19 cellular contexts compared by ENCODE assay signal in genomic region chr17:54991567-54991966, GRCh38. TPM values are rescaled to one million over a fixed set of nuclear protein-coding genes. Genes with fewer than 3 reads are reported as not detected.
DNase-seq lines count a peak whose midpoint lies in the region; ATAC-seq, FAIRE-seq and TF ChIP-seq lines count a peak whose summit lies in the region.
"Had no signal": no experiment of that assay in that cellular context is flagged by ENCODE, and none has a peak within 500 bp of the region (broad histone marks: within the 10 kb centered on the region; RNA-seq: fewer than 3 reads in every experiment).

No MANE protein-coding gene starts in this region.

- no peaks in the 10 kb centered on the region for H3K27me3 ChIP-seq in small intestine (ENCODE audit: control insufficient read depth in 2 of 2, insufficient read depth in 2 of 2, low read length in 2 of 2)

- 92 to 98% (median 95%) methylated on average over 1 of the region's 1 CpG for WGBS in small intestine, 3 donors

- no peak overlapping the region for H3K27ac Mint-ChIP-seq in WTC11
- H3K27ac Mint-ChIP-seq: CD4-positive, alpha-beta memory T cell; HFFc6 had no signal

- H3K36me3 Mint-ChIP-seq in WTC11 = no peaks in the 10 kb centered on the region

- no peak for ATAC-seq in WTC11
- no peak for ATAC-seq in HG02884 (IDR thresholded peaks at IDR 0.05; ENCODE audit: unreplicated experiment)

- H3K4me1 Mint-ChIP-seq in WTC11 = 0 out of 2 replicates have a peak, but pooled peaks cover 2% of the 10 kb centered on the region
- H3K4me1 Mint-ChIP-seq: CD4-positive, alpha-beta memory T cell had no signal

- DNase-seq in WTC11 (ENCODE audit: low spot score) = no peak
- no peak for DNase-seq in frontal cortex (ENCODE audit: low spot score in 2 of 2)
- no peak for DNase-seq in small intestine
- no peak for DNase-seq in cortex of kidney (lab: John Stamatoyannopoulos, UW)
- no peak for DNase-seq in activated CD4-positive, alpha-beta T cell treated with anti-CD3 and anti-CD28 coated beads for 48 hours
- DNase-seq: 8988T; C1 segment of cervical spinal cord; Calu3; CD4-positive, alpha-beta memory T cell; COR-L47; DMS53; DMS79 treated with DMSO at 0.1 percent for 48 hours; GOT3; HFFc6 had no signal

- H3K36me3 ChIP-seq in small intestine (ENCODE audit: control insufficient read depth in 2 of 2, insufficient read depth in 2 of 2, low read length in 2 of 2) = no peaks in the 10 kb centered on the region

- TF ChIP-seq CTCF in WTC11 (IDR thresholded peaks at IDR 0.05) = no peak

- H3K4me3 Mint-ChIP-seq in WTC11 = no peak overlapping the region
- H3K4me3 Mint-ChIP-seq: CD4-positive, alpha-beta memory T cell; HFFc6 had no signal

- H3K4me3 ChIP-seq in small intestine (ENCODE audit: low read depth in 1 of 2, low read length in 2 of 2) = no peak overlapping the region
- H3K4me3 ChIP-seq: HAP-1 had no signal

- H3K4me1 ChIP-seq in small intestine (ENCODE audit: control insufficient read depth in 2 of 2, insufficient read depth in 1 of 2, low read depth in 1 of 2, low read length in 1 of 2) = no peaks in the 10 kb centered on the region
- H3K4me1 ChIP-seq: HAP-1 had no signal

- H3K27ac ChIP-seq in small intestine (ENCODE audit: low read depth in 1 of 2, low read length in 1 of 2) = no peak overlapping the region

- no peaks in the 10 kb centered on the region for H3K9me3 ChIP-seq in small intestine (ENCODE audit: control insufficient read depth, low read depth)
- H3K9me3 ChIP-seq: HAP-1 had no signal

- CTCF ChIA-PET in WTC11 (lab: Charles Lee) = interaction anchor here (1.3 to 3.7 kb wide), 2 partner anchors 14 to 247 kb away, joined by 3 to 38 read pairs; no protein-coding TSS in a partner anchor

- H3K9me3 Mint-ChIP-seq in WTC11 = no peaks in the 10 kb centered on the region
- H3K9me3 Mint-ChIP-seq: CD4-positive, alpha-beta memory T cell; HFFc6 had no signal

- H3K27me3 Mint-ChIP-seq in WTC11 (ENCODE audit: low read depth) = no peaks in the 10 kb centered on the region
- H3K27me3 Mint-ChIP-seq: CD4-positive, alpha-beta memory T cell had no signal

- POLR2A ChIA-PET in WTC11 (lab: Charles Lee) = no interaction called here

- FAIRE-seq in G401.6 (lab: Jason Lieb, UNC) (peak; percentile 94), frontal cortex (lab: Jason Lieb, UNC) (peak; percentile 88), small intestine (lab: Jason Lieb, UNC) (peak; percentile 81)
- FAIRE-seq: GM12892, H54 had no signal

TF ChIP-seq in WTC11, 78 proteins besides CTCF, POLR2A, EP300 and RAD21:
- peak; percentile 91 for TF ChIP-seq HMGA2 (CRISPR knock-in tag; IDR thresholded peaks at IDR 0.05)
- no peak for TF ChIP-seq JAZF1 (CRISPR knock-in tag; IDR thresholded peaks at IDR 0.05)

RNA-seq across cellular contexts. Expression of gene STXBP4, which starts 23.0 kb away (rescaled TPM):
- total RNA-seq in WTC11 (2021) (9.4 to 12.0 TPM (median 9.8 TPM) in 3 replicates), frontal cortex (26.1 TPM)
- polyA plus RNA-seq in small intestine = 1 to 10 TPM; 2.3 to 4.5 (median 3.2) TPM

RNA-seq across cellular contexts. Expression of gene COX11, which starts 23.1 kb away (rescaled TPM):
- total RNA-seq in WTC11 (2021) (58.1 to 65.0 TPM (median 59.9 TPM) in 3 replicates), frontal cortex (53.8 TPM)
- polyA plus RNA-seq in small intestine = 10 to 100 TPM; 26.4 to 74.2 (median 36.5) TPM
